2 cellular contexts compared by ENCODE assay signal in the genomic region with DNA sequence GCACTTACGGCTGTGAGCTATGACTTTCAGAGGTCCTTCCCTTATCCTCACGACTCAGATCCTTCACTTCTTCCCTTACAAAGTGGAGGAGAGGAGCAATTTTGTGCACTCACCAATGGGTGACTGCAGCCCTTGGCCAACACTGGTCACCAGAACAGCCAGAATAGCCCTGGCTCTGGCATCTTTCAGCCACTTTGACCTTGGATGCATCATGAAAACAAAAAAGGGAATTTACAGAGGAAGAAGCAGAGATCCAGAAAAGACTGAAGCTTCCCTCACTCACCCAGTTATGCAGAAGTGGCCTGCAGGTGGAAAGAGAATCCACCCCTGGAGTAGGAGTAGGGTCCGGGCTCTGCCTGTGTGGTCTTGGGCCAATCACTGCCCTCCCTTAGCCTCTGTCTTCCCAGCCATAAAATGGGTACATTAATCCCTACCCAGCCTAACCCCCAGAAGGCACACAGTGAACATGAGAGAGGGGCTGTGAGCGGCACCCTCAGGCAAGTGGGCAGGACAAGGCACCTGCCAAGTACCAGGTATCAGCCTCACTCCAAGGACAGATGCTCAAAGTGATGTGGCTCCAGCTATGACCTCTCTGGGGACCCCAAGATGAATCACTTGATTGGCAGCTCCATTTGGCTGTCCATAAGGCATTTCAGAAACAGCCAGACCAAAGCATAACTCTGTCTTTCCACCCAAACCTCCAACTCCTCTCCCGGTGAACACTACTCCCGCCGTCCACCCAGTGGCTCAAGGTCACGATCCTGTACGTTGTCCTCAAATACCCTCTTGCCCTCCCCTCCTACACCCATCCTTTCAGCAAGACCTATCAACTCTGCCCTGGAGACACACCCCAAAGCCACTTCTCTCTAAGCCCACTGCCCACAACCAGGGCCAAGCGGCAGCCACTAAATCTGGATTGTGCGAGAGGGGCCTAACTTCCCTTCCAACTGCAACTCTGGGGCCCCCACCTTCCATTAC.
TF ChIP-seq lines count a peak whose summit lies in the region.

No MANE protein-coding gene starts in this region.

TF ChIP-seq in HepG2, 621 proteins besides CTCF, POLR2A, EP300 and RAD21:
- TF ChIP-seq, protein P1, sequence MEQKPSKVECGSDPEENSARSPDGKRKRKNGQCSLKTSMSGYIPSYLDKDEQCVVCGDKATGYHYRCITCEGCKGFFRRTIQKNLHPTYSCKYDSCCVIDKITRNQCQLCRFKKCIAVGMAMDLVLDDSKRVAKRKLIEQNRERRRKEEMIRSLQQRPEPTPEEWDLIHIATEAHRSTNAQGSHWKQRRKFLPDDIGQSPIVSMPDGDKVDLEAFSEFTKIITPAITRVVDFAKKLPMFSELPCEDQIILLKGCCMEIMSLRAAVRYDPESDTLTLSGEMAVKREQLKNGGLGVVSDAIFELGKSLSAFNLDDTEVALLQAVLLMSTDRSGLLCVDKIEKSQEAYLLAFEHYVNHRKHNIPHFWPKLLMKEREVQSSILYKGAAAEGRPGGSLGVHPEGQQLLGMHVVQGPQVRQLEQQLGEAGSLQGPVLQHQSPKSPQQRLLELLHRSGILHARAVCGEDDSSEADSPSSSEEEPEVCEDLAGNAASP (CRISPR knock-in tag; IDR thresholded peaks at IDR 0.05; ENCODE audit: borderline replicate concordance) = peak; percentile 72; the same call in 1 of the 2 replicates
- TF ChIP-seq RXRB (CRISPR knock-in tag; IDR thresholded peaks at IDR 0.05; ENCODE audit: borderline replicate concordance) = peak; percentile 42; the same call in 1 of the 2 replicates
- TF ChIP-seq ZNF629 (CRISPR knock-in tag; conservative IDR thresholded peaks at IDR 0.05) = peak; percentile 89
- TF ChIP-seq, protein P2, sequence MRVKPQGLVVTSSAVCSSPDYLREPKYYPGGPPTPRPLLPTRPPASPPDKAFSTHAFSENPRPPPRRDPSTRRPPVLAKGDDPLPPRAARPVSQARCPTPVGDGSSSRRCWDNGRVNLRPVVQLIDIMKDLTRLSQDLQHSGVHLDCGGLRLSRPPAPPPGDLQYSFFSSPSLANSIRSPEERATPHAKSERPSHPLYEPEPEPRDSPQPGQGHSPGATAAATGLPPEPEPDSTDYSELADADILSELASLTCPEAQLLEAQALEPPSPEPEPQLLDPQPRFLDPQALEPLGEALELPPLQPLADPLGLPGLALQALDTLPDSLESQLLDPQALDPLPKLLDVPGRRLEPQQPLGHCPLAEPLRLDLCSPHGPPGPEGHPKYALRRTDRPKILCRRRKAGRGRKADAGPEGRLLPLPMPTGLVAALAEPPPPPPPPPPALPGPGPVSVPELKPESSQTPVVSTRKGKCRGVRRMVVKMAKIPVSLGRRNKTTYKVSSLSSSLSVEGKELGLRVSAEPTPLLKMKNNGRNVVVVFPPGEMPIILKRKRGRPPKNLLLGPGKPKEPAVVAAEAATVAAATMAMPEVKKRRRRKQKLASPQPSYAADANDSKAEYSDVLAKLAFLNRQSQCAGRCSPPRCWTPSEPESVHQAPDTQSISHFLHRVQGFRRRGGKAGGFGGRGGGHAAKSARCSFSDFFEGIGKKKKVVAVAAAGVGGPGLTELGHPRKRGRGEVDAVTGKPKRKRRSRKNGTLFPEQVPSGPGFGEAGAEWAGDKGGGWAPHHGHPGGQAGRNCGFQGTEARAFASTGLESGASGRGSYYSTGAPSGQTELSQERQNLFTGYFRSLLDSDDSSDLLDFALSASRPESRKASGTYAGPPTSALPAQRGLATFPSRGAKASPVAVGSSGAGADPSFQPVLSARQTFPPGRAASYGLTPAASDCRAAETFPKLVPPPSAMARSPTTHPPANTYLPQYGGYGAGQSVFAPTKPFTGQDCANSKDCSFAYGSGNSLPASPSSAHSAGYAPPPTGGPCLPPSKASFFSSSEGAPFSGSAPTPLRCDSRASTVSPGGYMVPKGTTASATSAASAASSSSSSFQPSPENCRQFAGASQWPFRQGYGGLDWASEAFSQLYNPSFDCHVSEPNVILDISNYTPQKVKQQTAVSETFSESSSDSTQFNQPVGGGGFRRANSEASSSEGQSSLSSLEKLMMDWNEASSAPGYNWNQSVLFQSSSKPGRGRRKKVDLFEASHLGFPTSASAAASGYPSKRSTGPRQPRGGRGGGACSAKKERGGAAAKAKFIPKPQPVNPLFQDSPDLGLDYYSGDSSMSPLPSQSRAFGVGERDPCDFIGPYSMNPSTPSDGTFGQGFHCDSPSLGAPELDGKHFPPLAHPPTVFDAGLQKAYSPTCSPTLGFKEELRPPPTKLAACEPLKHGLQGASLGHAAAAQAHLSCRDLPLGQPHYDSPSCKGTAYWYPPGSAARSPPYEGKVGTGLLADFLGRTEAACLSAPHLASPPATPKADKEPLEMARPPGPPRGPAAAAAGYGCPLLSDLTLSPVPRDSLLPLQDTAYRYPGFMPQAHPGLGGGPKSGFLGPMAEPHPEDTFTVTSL (CRISPR knock-in tag; IDR thresholded peaks at IDR 0.05; ENCODE audit: borderline replicate concordance) = no peak

TF ChIP-seq in endothelial cell of umbilical vein, 7 proteins besides CTCF, POLR2A, EP300 and RAD21:
- TF ChIP-seq EZH2 (IDR thresholded peaks at IDR 0.05; ENCODE audit: borderline replicate concordance, low read depth, low read length, severe bottlenecking) (no peak), MYC (IDR thresholded peaks at IDR 0.05; ENCODE audit: low read depth, low read length) (no peak), GATA2 (IDR thresholded peaks at IDR 0.05; ENCODE audit: insufficient read depth, insufficient read length, low read depth, low read length) (no peak)
- TF ChIP-seq, protein P3, sequence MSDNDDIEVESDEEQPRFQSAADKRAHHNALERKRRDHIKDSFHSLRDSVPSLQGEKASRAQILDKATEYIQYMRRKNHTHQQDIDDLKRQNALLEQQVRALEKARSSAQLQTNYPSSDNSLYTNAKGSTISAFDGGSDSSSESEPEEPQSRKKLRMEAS (IDR thresholded peaks at IDR 0.05; ENCODE audit: insufficient read depth, insufficient read length) = no peak
